In the genomic region with DNA sequence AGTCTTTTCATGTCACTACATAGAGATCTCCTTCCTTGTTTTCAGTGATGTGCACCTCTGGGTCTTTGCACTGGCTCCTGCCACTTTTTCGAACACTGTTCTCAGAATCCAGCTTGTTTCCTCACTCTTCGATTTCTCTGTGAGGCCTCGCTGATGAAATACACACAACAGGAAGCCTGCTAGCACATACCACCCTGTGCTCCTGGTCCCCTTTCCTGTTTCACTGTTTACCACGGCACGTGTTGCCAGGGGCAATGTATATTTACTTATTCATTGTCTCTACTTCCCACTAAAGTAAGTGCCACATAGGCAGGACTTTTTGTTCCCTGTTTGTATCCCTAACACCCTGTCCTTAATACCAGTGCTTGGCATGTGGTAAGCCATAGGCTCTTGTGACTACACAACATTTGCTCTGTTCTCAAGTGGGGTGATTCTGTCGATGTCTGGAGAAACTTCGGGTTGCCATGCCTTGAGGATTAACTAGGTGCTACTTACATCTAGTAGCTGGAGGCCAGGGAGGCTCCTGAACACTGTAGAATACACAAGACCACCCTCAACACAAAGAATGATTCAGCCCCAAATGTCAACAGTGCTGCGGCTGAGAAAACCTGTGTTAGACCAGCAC, we compare ENCODE assay signal across 8 cellular contexts.
A peak's percentile ranks its signal among the peaks of the same experiment; 100 is the strongest.
DNase-seq lines count a peak whose midpoint lies in the region; ATAC-seq and TF ChIP-seq lines count a peak whose summit lies in the region.
"Not testable (repeated sequence)": the region's sequence is repeated elsewhere in the genome, so short reads cannot be mapped to it uniquely, and the experiment has no call there.

No MANE protein-coding gene starts in this region.

- not testable (repeated sequence) for H3K36me3 Mint-ChIP-seq in activated CD8-positive, alpha-beta memory T cell treated with anti-CD3 and anti-CD28 coated beads, Interleukin-2, amount 10 ng/mL, durations not matched to agents 7 days and 5 days

- POLR2A ChIA-PET in PC-3 (lab: Charles Lee; ENCODE audit: unreplicated experiment) = not testable (repeated sequence)

- not testable (repeated sequence) for H3K4me1 Mint-ChIP-seq in activated CD8-positive, alpha-beta memory T cell treated with anti-CD3 and anti-CD28 coated beads, Interleukin-2, amount 10 ng/mL, durations not matched to agents 7 days and 5 days

- H3K4me2 ChIP-seq in PC-3 (ENCODE audit: low read length) = not testable (repeated sequence)

- H3K4me3 Mint-ChIP-seq in activated CD8-positive, alpha-beta memory T cell treated with anti-CD3 and anti-CD28 coated beads, Interleukin-2, amount 10 ng/mL, durations not matched to agents 7 days and 5 days = not testable (repeated sequence)

- not testable (repeated sequence) for H3F3A ChIP-seq in PC-3 (ENCODE audit: low read length, unreplicated experiment)

- not testable (repeated sequence) for TF ChIP-seq CTCF in PC-3 (conservative IDR thresholded peaks at IDR 0.05; ENCODE audit: low read depth, low read length)

- not testable (repeated sequence) for H3K9me3 Mint-ChIP-seq in activated CD8-positive, alpha-beta memory T cell treated with anti-CD3 and anti-CD28 coated beads, Interleukin-2, amount 10 ng/mL, durations not matched to agents 7 days and 5 days (ENCODE audit: low read depth)

- H3K9me2 ChIP-seq in PC-3 (replicated peaks; ENCODE audit: low read length) = not testable (repeated sequence)

- H3K79me2 ChIP-seq in PC-3 (ENCODE audit: low read length) = not testable (repeated sequence)

- H4K20me1 ChIP-seq in PC-3 (ENCODE audit: low read length) = not testable (repeated sequence)

- not testable (repeated sequence) for H3K9ac ChIP-seq in PC-3 (ENCODE audit: low read length)

- H3K4me1 ChIP-seq in PC-3 (ENCODE audit: insufficient read depth, low read length) = not testable (repeated sequence)

- H3K27ac Mint-ChIP-seq in activated CD8-positive, alpha-beta memory T cell treated with anti-CD3 and anti-CD28 coated beads, Interleukin-2, amount 10 ng/mL, durations not matched to agents 7 days and 5 days = not testable (repeated sequence)

- peak; percentile 15 for DNase-seq in CD1c-positive myeloid dendritic cell (ENCODE audit: extremely low spot score)
- peak; percentile 34 to 53 for DNase-seq in Kasumi-1 (lab: John Stamatoyannopoulos, UW)
- DNase-seq in NCI-H345 (lab: John Stamatoyannopoulos, UW) = peak; percentile 26
- peak; percentile 1 for DNase-seq in PC-3
- peak; percentile 48 for DNase-seq in activated CD8-positive, alpha-beta memory T cell treated with anti-CD3 and anti-CD28 coated beads, Interleukin-2, amount 10 ng/mL, durations not matched to agents 7 days and 5 days
- peak; percentile 59 for DNase-seq in dermis blood vessel endothelial cell
- not testable (repeated sequence) for DNase-seq in left ventricle myocardium superior
- peak; percentile 7 for DNase-seq in pulmonary artery endothelial cell (ENCODE audit: low read depth, low spot score)

- BruUV-seq in PC-3 (replicated peaks; lab: Mats Ljungman, UMichigan) = not testable (repeated sequence)

- H3K4me3 ChIP-seq in PC-3 (ENCODE audit: low read length) = not testable (repeated sequence)

- CTCF ChIA-PET in PC-3 (lab: Charles Lee); activated CD8-positive, alpha-beta memory T cell treated with anti-CD3 and anti-CD28 coated beads, Interleukin-2, amount 10 ng/mL, durations not matched to agents 7 days and 5 days (lab: Charles Lee): not testable (repeated sequence)

- not testable (repeated sequence) for H3K9me3 ChIP-seq in PC-3 (ENCODE audit: low read length)

- ATAC-seq in PC-3 (peak; percentile 18), left ventricle myocardium superior (peak; percentile 64)
- ATAC-seq in activated CD8-positive, alpha-beta memory T cell treated with anti-CD3 and anti-CD28 coated beads, Interleukin-2, amount 10 ng/mL, durations not matched to agents 7 days and 5 days = not testable (repeated sequence)

- H3K27ac ChIP-seq in PC-3 (ENCODE audit: low read length) = not testable (repeated sequence)

- not testable (repeated sequence) for H3K36me3 ChIP-seq in PC-3 (ENCODE audit: low read depth, low read length)

- not testable (repeated sequence) for H3K27me3 ChIP-seq in PC-3 (ENCODE audit: low read length)

- intact Hi-C loops in PC-3 (cut with micrococcal nuclease); left ventricle myocardium superior (cut with micrococcal nuclease): not testable (repeated sequence)

- not testable (repeated sequence) for H2AFZ ChIP-seq in PC-3 (ENCODE audit: low read length)

- not testable (repeated sequence) for H3K27me3 Mint-ChIP-seq in activated CD8-positive, alpha-beta memory T cell treated with anti-CD3 and anti-CD28 coated beads, Interleukin-2, amount 10 ng/mL, durations not matched to agents 7 days and 5 days
